ENCODE assay signal across 23 cellular contexts in the genomic region with DNA sequence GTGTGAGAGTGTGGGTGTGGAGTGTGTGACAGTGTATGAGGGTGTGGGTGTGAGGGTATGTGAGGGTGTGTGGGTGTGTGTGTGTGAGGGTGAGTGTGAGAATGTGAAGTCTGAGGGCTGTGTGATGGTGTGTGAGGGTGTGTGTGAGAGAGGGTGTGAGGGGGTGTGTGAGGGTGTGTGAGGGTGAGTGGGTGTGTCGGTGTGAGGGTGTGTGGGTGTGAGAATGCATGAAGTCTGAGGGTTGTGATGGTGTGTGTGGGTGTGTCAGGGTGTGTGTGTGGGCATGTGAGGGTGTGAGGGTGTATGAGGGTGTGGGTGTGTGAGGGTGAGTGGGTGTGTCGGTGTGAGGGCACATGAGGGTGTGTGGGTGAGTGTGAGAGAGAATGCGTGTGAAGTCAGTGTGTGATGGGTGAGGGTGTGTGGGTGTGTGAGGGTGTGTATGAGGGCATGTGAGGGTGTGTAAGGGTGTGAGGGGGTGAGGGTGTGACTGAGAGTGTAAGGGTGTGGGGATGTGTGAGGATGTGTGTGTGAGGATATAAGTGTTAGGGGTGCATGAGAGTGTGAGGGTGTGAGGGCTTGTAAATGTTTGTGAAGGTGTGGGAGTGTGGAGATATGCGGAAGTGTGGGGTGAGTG. TPM values are rescaled to one million over a fixed set of nuclear protein-coding genes. Genes with fewer than 3 reads are reported as not detected.
DNase-seq lines count a peak whose midpoint lies in the region; ATAC-seq, FAIRE-seq and TF ChIP-seq lines count a peak whose summit lies in the region.
"Had no signal": no experiment of that assay in that cellular context is flagged by ENCODE, and none has a peak within 500 bp of the region (broad histone marks: within the 10 kb centered on the region; RNA-seq: fewer than 3 reads in every experiment).

No MANE protein-coding gene starts in this region.

- H3K4me1 ChIP-seq in DOHH2 (ENCODE audit: control insufficient read depth, low read length) = peaks cover 67% of the 10 kb centered on the region
- H3K4me1 ChIP-seq: Caco-2, psoas muscle, SJCRH30 had no signal

- peaks cover 6% of the 10 kb centered on the region; the same call in 1 of the 2 replicates for H3K9me3 ChIP-seq in DOHH2 (ENCODE audit: control insufficient read depth, insufficient read depth, low read length)
- H3K9me3 ChIP-seq: Caco-2, psoas muscle, SJCRH30, thoracic aorta had no signal

- ATAC-seq in memory B cell (ENCODE audit: low read depth) = no peak
- ATAC-seq: activated CD4-positive, CD25-positive, alpha-beta regulatory T cell treated with anti-CD3 and anti-CD28 coated beads, Interleukin-2, amount 50 U/mL, for 24 hours; activated CD8-positive, alpha-beta memory T cell treated with anti-CD3 and anti-CD28 coated beads, Interleukin-2, amount 10 ng/mL, durations not matched to agents 7 days and 5 days; left lobe of liver; psoas muscle had no signal

- H3K27me3 Mint-ChIP-seq in activated T-helper 1 cell treated with anti-CD3 and anti-CD28 coated beads, Interleukin-12 subunit alpha, Interleukin-12 subunit beta, Interleukin-2, Interleukin-4 antibody, amounts not matched to agents 30 ng/mL and 10 ng/mL and 1 ng/mL, durations not matched to agents 14 hours and 24 hours and 36 hours (ENCODE audit: insufficient read depth) = no peaks in the 10 kb centered on the region
- H3K27me3 Mint-ChIP-seq in memory B cell = no peaks in the 10 kb centered on the region

- DNase-seq in HTR-8/SVneo (ENCODE audit: insufficient read length, low spot score) (no peak), memory B cell (ENCODE audit: low spot score in 2 of 2) (no peak), GM03348 (ENCODE audit: low spot score) (no peak), cerebellar cortex (ENCODE audit: low spot score) (no peak), cardiac septum (ENCODE audit: low spot score) (no peak), NCI-H524 (lab: John Stamatoyannopoulos, UW) (no peak)
- DNase-seq in activated T-helper 1 cell treated with anti-CD3 and anti-CD28 coated beads, Interleukin-12 subunit alpha, Interleukin-12 subunit beta, Interleukin-2, Interleukin-4 antibody, amounts not matched to agents 30 ng/mL and 10 ng/mL and 1 ng/mL, durations not matched to agents 14 hours and 24 hours and 36 hours (ENCODE audit: low spot score) = no peak
- DNase-seq: activated CD8-positive, alpha-beta memory T cell treated with anti-CD3 and anti-CD28 coated beads, Interleukin-2, amount 10 ng/mL, durations not matched to agents 7 days and 5 days; activated gamma-delta T cell; aorta; Caco-2; cerebellar nuclear complex; GM23248; NCI-H1436; NCI-H2171 treated with DMSO at 0.1 percent for 48 hours; NCI-H69; SJCRH30; T1000 had no signal

- H3K4me1 Mint-ChIP-seq in activated T-helper 1 cell treated with anti-CD3 and anti-CD28 coated beads, Interleukin-12 subunit alpha, Interleukin-12 subunit beta, Interleukin-2, Interleukin-4 antibody, amounts not matched to agents 30 ng/mL and 10 ng/mL and 1 ng/mL, durations not matched to agents 14 hours and 24 hours and 36 hours (ENCODE audit: low read depth) = no peaks in the 10 kb centered on the region
- peaks cover 34% of the 10 kb centered on the region for H3K4me1 Mint-ChIP-seq in memory B cell

- H3K27ac ChIP-seq in DOHH2 (ENCODE audit: low read depth, low read length) = peak overlapping the region; percentile 89
- H3K27ac ChIP-seq: GM23248, psoas muscle, SJCRH30, thoracic aorta had no signal

- H3K79me2 ChIP-seq in DOHH2 (ENCODE audit: control insufficient read depth, low read length) = peaks cover 27% of the 10 kb centered on the region

- 0 out of 2 replicates have a peak, but pooled peaks cover 5% of the 10 kb centered on the region for H3K36me3 ChIP-seq in DOHH2 (ENCODE audit: control insufficient read depth, low read length)
- H3K36me3 ChIP-seq: SJCRH30, thoracic aorta had no signal

- no peak for TF ChIP-seq CTCF in DOHH2 (IDR thresholded peaks at IDR 0.05; ENCODE audit: low read depth, low read length, poor library complexity, severe bottlenecking)

- peak overlapping the region; percentile 53 for H3K4me3 ChIP-seq in DOHH2 (ENCODE audit: low read length)
- H3K4me3 ChIP-seq: GM23248, psoas muscle, SJCRH30, thoracic aorta had no signal

- no peaks in the 10 kb centered on the region for H3K27me3 ChIP-seq in DOHH2 (ENCODE audit: control insufficient read depth, low read length)
- H3K27me3 ChIP-seq: SJCRH30 had no signal

- peak; percentile 74 for FAIRE-seq in HTR-8/SVneo (lab: Jason Lieb, UNC)

- peak overlapping the region; percentile 61 for H3K4me2 ChIP-seq in DOHH2 (ENCODE audit: low read length)

- H3K9me2 ChIP-seq in DOHH2 (replicated peaks; ENCODE audit: control insufficient read depth, low read length) = no peaks in the 10 kb centered on the region

- intact Hi-C loops in activated T-helper 1 cell treated with anti-CD3 and anti-CD28 coated beads, Interleukin-12 subunit alpha, Interleukin-12 subunit beta, Interleukin-2, Interleukin-4 antibody, amounts not matched to agents 30 ng/mL and 10 ng/mL and 1 ng/mL, durations not matched to agents 14 hours and 24 hours and 36 hours (cut with micrococcal nuclease) = no loop called here
- intact Hi-C loops in cardiac septum (cut with DNase I) = no loop called here

- no peaks in the 10 kb centered on the region for H3K36me3 Mint-ChIP-seq in activated T-helper 1 cell treated with anti-CD3 and anti-CD28 coated beads, Interleukin-12 subunit alpha, Interleukin-12 subunit beta, Interleukin-2, Interleukin-4 antibody, amounts not matched to agents 30 ng/mL and 10 ng/mL and 1 ng/mL, durations not matched to agents 14 hours and 24 hours and 36 hours (ENCODE audit: low read depth)
- H3K36me3 Mint-ChIP-seq in memory B cell = peaks cover 8% of the 10 kb centered on the region
- H3K36me3 Mint-ChIP-seq: activated CD8-positive, alpha-beta memory T cell treated with anti-CD3 and anti-CD28 coated beads, Interleukin-2, amount 10 ng/mL, durations not matched to agents 7 days and 5 days had no signal

- H3K27ac Mint-ChIP-seq in activated T-helper 1 cell treated with anti-CD3 and anti-CD28 coated beads, Interleukin-12 subunit alpha, Interleukin-12 subunit beta, Interleukin-2, Interleukin-4 antibody, amounts not matched to agents 30 ng/mL and 10 ng/mL and 1 ng/mL, durations not matched to agents 14 hours and 24 hours and 36 hours = peak overlapping the region; percentile 82
- peak overlapping the region; percentile 98 for H3K27ac Mint-ChIP-seq in memory B cell
- H3K27ac Mint-ChIP-seq: activated CD8-positive, alpha-beta memory T cell treated with anti-CD3 and anti-CD28 coated beads, Interleukin-2, amount 10 ng/mL, durations not matched to agents 7 days and 5 days had no signal

- H3K9me3 Mint-ChIP-seq in activated T-helper 1 cell treated with anti-CD3 and anti-CD28 coated beads, Interleukin-12 subunit alpha, Interleukin-12 subunit beta, Interleukin-2, Interleukin-4 antibody, amounts not matched to agents 30 ng/mL and 10 ng/mL and 1 ng/mL, durations not matched to agents 14 hours and 24 hours and 36 hours = peaks cover 17% of the 10 kb centered on the region
- H3K9me3 Mint-ChIP-seq in memory B cell = peaks cover 14% of the 10 kb centered on the region

- no peaks in the 10 kb centered on the region for H4K20me1 ChIP-seq in DOHH2 (ENCODE audit: control insufficient read depth, insufficient read depth, low read depth, low read length)

- peaks cover 4% of the 10 kb centered on the region for H3F3A ChIP-seq in DOHH2 (ENCODE audit: control insufficient read depth, insufficient read depth)

- H3K4me3 Mint-ChIP-seq in activated T-helper 1 cell treated with anti-CD3 and anti-CD28 coated beads, Interleukin-12 subunit alpha, Interleukin-12 subunit beta, Interleukin-2, Interleukin-4 antibody, amounts not matched to agents 30 ng/mL and 10 ng/mL and 1 ng/mL, durations not matched to agents 14 hours and 24 hours and 36 hours = no peak overlapping the region
- peak overlapping the region; percentile 65 for H3K4me3 Mint-ChIP-seq in memory B cell
- H3K4me3 Mint-ChIP-seq: activated CD8-positive, alpha-beta memory T cell treated with anti-CD3 and anti-CD28 coated beads, Interleukin-2, amount 10 ng/mL, durations not matched to agents 7 days and 5 days had no signal

RNA-seq across cellular contexts. Expression of a gene that starts 36.4 kb away (rescaled TPM):
- total RNA-seq in activated T-helper 1 cell treated with anti-CD3 and anti-CD28 coated beads, Interleukin-12 subunit alpha, Interleukin-12 subunit beta, Interleukin-2, Interleukin-4 antibody, amounts not matched to agents 30 ng/mL and 10 ng/mL and 1 ng/mL, durations not matched to agents 14 hours and 24 hours and 36 hours = 9.9 and 11.7 TPM in 2 replicates
- 1.3 TPM for total RNA-seq in cardiac septum
- total RNA-seq: Caco-2 had no signal
